ENCODE assay signal across 15 cellular contexts in the genomic region with DNA sequence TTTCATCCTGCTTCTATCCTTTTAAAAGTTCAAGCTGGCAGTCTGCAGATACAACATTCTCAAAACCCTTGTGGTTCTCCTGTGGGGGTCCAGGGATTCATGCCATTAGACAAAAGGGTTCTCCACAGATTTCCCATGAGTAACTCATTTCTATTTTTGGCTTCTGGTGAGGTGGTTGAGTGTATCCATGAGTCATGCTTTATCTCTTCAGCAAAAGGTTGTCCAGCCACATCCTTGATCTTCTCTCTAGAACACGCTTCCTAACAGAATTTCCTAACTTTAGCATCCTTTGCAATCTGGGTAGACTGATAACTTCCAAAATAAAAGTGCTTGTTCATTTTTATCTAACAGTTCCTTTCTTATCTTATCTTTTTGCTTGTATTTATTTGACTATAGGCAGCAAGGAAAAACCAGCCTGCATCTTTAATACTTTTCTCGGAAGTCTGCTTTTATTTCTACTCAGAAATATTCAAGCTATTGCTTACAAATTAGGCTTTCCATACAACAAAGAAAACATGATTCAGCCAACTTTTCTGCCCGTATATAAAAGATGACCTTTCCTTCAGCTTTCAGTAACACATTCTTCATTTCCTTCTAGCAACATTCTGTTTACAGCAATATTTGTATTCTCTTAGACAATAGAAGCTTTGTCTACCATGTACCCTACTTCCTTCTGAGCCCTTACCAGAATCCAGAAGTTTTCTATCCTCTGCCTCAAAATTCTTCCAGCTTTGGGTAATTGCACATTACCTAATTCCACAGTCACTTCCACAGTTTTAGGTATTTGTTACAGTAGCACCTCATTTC.
DNase-seq lines count a peak whose midpoint lies in the region; ATAC-seq and TF ChIP-seq lines count a peak whose summit lies in the region.
"Had no signal": no experiment of that assay in that cellular context is flagged by ENCODE, and none has a peak within 500 bp of the region (broad histone marks: within the 10 kb centered on the region; RNA-seq: fewer than 3 reads in every experiment).

No MANE protein-coding gene starts in this region.

- no peak overlapping the region for H3K4me3 ChIP-seq in BJ (ENCODE audit: low read depth, low read length)
- no peak overlapping the region for H3K4me3 ChIP-seq in cardiac fibroblast (replicated peaks in 1 of 2; ENCODE audit: low read depth in 2 of 2, low read length in 2 of 2)
- no peak overlapping the region for H3K4me3 ChIP-seq in mesodermal cell (ENCODE audit: extremely low read depth, insufficient read depth, low read length, poor library complexity, severe bottlenecking)
- no peak overlapping the region for H3K4me3 ChIP-seq in testis
- H3K4me3 ChIP-seq: dorsolateral prefrontal cortex, sigmoid colon had no signal

- intact Hi-C loops in testis (cut with DNase I; ENCODE audit: low total_unique reads) = no loop called here

- no peak for TF ChIP-seq POLR2A in testis (IDR thresholded peaks at IDR 0.05)

- H3K27ac ChIP-seq in mesodermal cell (ENCODE audit: low read depth, low read length, severe bottlenecking) = peak overlapping the region; percentile 82
- H3K27ac ChIP-seq in testis = no peak overlapping the region
- H3K27ac ChIP-seq: dorsolateral prefrontal cortex, HL-60, sigmoid colon had no signal

- DNase-seq in BJ (ENCODE audit: low read depth) (peak; percentile 54), NCI-H226 (peak; percentile 100), cardiac fibroblast (ENCODE audit: low read depth in 2 of 2) (peak; percentile 93 to 96), testis (no peak), NCI-H510A treated with DMSO at 0.1 percent for 48 hours (lab: John Stamatoyannopoulos, UW) (no peak), CD1c-positive myeloid dendritic cell (ENCODE audit: extremely low spot score) (no peak)
- DNase-seq: activated CD4-positive, alpha-beta memory T cell treated with anti-CD3 and anti-CD28 coated beads, Interleukin-2, amount 10 ng/mL, durations not matched to agents 7 days and 5 days; activated naive CD4-positive, alpha-beta T cell treated with anti-CD3 and anti-CD28 coated beads for 36 hours; dorsolateral prefrontal cortex; NCI-H1092 treated with DMSO at 0.1 percent for 48 hours; NCI-H524 treated with DMSO at 0.1 percent for 48 hours; sigmoid colon had no signal

- ATAC-seq in HG02852 (IDR thresholded peaks at IDR 0.05; ENCODE audit: unreplicated experiment) = no peak

- CTCF ChIA-PET in BJ (lab: Yijun Ruan, JAX) = no interaction called here

- peaks cover 17% of the 10 kb centered on the region for H3K4me1 ChIP-seq in mesodermal cell (ENCODE audit: control insufficient read depth, insufficient read depth, low read length, poor library complexity, severe bottlenecking)
- H3K4me1 ChIP-seq in testis = no peaks in the 10 kb centered on the region
- H3K4me1 ChIP-seq: sigmoid colon had no signal

- H3K9me3 ChIP-seq in mesodermal cell (ENCODE audit: control insufficient read depth, low read length) = peaks cover 45% of the 10 kb centered on the region
- no peaks in the 10 kb centered on the region for H3K9me3 ChIP-seq in testis

- H3K27me3 ChIP-seq in BJ (ENCODE audit: control insufficient read depth, insufficient read depth, low read length) = no peaks in the 10 kb centered on the region
- H3K27me3 ChIP-seq in testis = no peaks in the 10 kb centered on the region
- H3K27me3 ChIP-seq: dorsolateral prefrontal cortex, sigmoid colon had no signal

- H3K36me3 ChIP-seq in BJ (ENCODE audit: control insufficient read depth, insufficient read depth, low read length) (no peaks in the 10 kb centered on the region), mesodermal cell (ENCODE audit: control insufficient read depth, insufficient read depth, low read length) (peaks cover 8% of the 10 kb centered on the region), testis (ENCODE audit: low read depth, missing control alignments) (no peaks in the 10 kb centered on the region)
- H3K36me3 ChIP-seq: sigmoid colon had no signal

- 91 to 94% methylated on average over 2 to 3 of the region's 3 CpGs for WGBS in mesodermal cell (ENCODE audit: insufficient coverage in 2 of 2), 2 experiments
- 71 to 79% methylated on average over 3 of the region's 3 CpGs for WGBS in testis, 2 donors

- TF ChIP-seq CTCF in BJ (IDR thresholded peaks at IDR 0.05; ENCODE audit: insufficient read depth, low read depth, low read length) (no peak), cardiac fibroblast (IDR thresholded peaks at IDR 0.05; ENCODE audit: low read depth, low read length) (no peak), testis (IDR thresholded peaks at IDR 0.05) (no peak)

- POLR2A ChIA-PET in BJ (lab: Charles Lee) = no interaction called here

Comparison
In these comparisons a context has a peak if more than half of its experiments do, and no peak if none do; other contexts are left out.
1. DNase-seq: peak in BJ (single experiment), NCI-H226 (single experiment) and cardiac fibroblast (2 of 2); none in testis (single experiment), NCI-H510A treated with DMSO at 0.1 percent for 48 hours (single experiment) and CD1c-positive myeloid dendritic cell (single experiment).